In genomic region chr3:35413483-35413882, GRCh38 we compare ENCODE assay signal across 33 cellular contexts.
"Had no signal": no experiment of that assay in that cellular context is flagged by ENCODE, and none has a peak within 500 bp of the region (broad histone marks: within the 10 kb centered on the region; RNA-seq: fewer than 3 reads in every experiment).

No MANE protein-coding gene starts in this region.

- H3K4me2 ChIP-seq: smooth muscle cell had no signal

- H3K4me3 Mint-ChIP-seq: naive thymus-derived CD8-positive, alpha-beta T cell; natural killer cell treated with Interleukin-12 subunit alpha and Interleukin-12 subunit beta and Interleukin-15 and Interleukin-18, amount 100 ng/mL, for 72 hours; nephron progenitor cell; neural crest cell; stimulated activated memory B cell treated with anti-CD40 and anti-IgM and Interleukin-4, amounts not matched to agents 10 μg/mL and 1 μg/mL and 100 μg/mL, for 72 hours; stimulated activated naive CD8-positive, alpha-beta T cell treated with anti-CD3 and anti-CD28 coated beads, Interleukin-15, amount 100 ng/mL, for 72 hours; type B pancreatic cell had no signal

- H3K4me1 Mint-ChIP-seq: naive thymus-derived CD8-positive, alpha-beta T cell; nephron progenitor cell; neural crest cell; stimulated activated memory B cell treated with anti-CD40 and anti-IgM and Interleukin-4, amounts not matched to agents 10 μg/mL and 1 μg/mL and 100 μg/mL, for 72 hours; stimulated activated naive CD8-positive, alpha-beta T cell treated with anti-CD3 and anti-CD28 coated beads, Interleukin-15, amount 100 ng/mL, for 72 hours had no signal

- DNase-seq: naive thymus-derived CD8-positive, alpha-beta T cell; nephron progenitor cell; nucleus accumbens; ovary; posterior cingulate gyrus; psoas muscle; right cardiac atrium; spleen; stimulated activated CD4-positive, alpha-beta T cell treated with anti-CD3 and anti-CD28 coated beads, Interleukin-12 subunit alpha, Interleukin-12 subunit beta, amount 100 ng/mL, for 4 hours; stimulated activated CD4-positive, alpha-beta T cell treated with anti-CD3 and anti-CD28 coated beads, Interleukin-1b, Interleukin-23, amount 100 ng/mL, for 48 hours; stimulated activated CD4-positive, alpha-beta T cell treated with anti-CD3 and anti-CD28 coated beads, Interleukin-4, amount 100 ng/mL, for 1 hour; stimulated activated CD4-positive, alpha-beta T cell treated with anti-CD3 and anti-CD28 coated beads, Interleukin-4, amount 100 ng/mL, for 4 hours; stimulated activated CD8-positive, alpha-beta memory T cell treated with anti-CD3 and anti-CD28 coated beads, Interleukin-4, amount 100 ng/mL, for 48 hours; stimulated activated naive CD4-positive, alpha-beta T cell; stimulated activated naive CD8-positive, alpha-beta T cell treated with anti-CD3 and anti-CD28 coated beads, Interleukin-15, amount 100 ng/mL, for 72 hours; stimulated activated naive CD8-positive, alpha-beta T cell treated with anti-CD3 and anti-CD28 coated beads, Interleukin-15, Interleukin-2, amounts not matched to agents 100 U/mL and 50 U/mL, for 24 hours; substantia nigra; testis; tibial artery; transverse colon; upper lobe of right lung; uterus had no signal

- H3K27me3 ChIP-seq: neutrophil, ovary, spleen, suprapubic skin, testis, tibial artery, transverse colon, upper lobe of right lung, uterus had no signal

- H3K27me3 Mint-ChIP-seq: naive thymus-derived CD8-positive, alpha-beta T cell; natural killer cell treated with Interleukin-12 subunit alpha and Interleukin-12 subunit beta and Interleukin-15 and Interleukin-18, amount 100 ng/mL, for 72 hours; progenitor cell of endocrine pancreas; stimulated activated memory B cell treated with anti-CD40 and anti-IgM and Interleukin-4, amounts not matched to agents 10 μg/mL and 1 μg/mL and 100 μg/mL, for 72 hours; stimulated activated naive CD8-positive, alpha-beta T cell treated with anti-CD3 and anti-CD28 coated beads, Interleukin-15, amount 100 ng/mL, for 72 hours; type B pancreatic cell had no signal

- H3K36me3 ChIP-seq: neutrophil, ovary, spleen, suprapubic skin, tibial artery, transverse colon, upper lobe of right lung, uterus had no signal

- H3K4me1 ChIP-seq: parathyroid adenoma, psoas muscle, spleen, suprapubic skin, testis, tibial artery, transverse colon, upper lobe of right lung, uterus had no signal

- H3K9me3 ChIP-seq: neutrophil, ovary, psoas muscle, spleen, suprapubic skin, testis, tibial artery, transverse colon, upper lobe of right lung, uterus had no signal

- H3K9ac ChIP-seq: parathyroid adenoma had no signal

- H3K4me3 ChIP-seq: ovary, psoas muscle, skin epidermis, smooth muscle cell, spleen, suprapubic skin, testis, tibial artery, transverse colon, upper lobe of right lung, uterus had no signal

- ATAC-seq: naive thymus-derived CD8-positive, alpha-beta T cell; natural killer cell treated with Interleukin-12 subunit alpha and Interleukin-12 subunit beta and Interleukin-15 and Interleukin-18, amount 100 ng/mL, for 72 hours; psoas muscle; right cardiac atrium; sciatic nerve; stimulated activated memory B cell treated with anti-CD40 and anti-IgM and Interleukin-4, amounts not matched to agents 10 μg/mL and 1 μg/mL and 100 μg/mL, for 72 hours; stimulated activated naive CD8-positive, alpha-beta T cell treated with anti-CD3 and anti-CD28 coated beads, Interleukin-15, amount 100 ng/mL, for 72 hours; stimulated activated naive CD8-positive, alpha-beta T cell treated with anti-CD3 and anti-CD28 coated beads, Interleukin-15, Interleukin-2, amounts not matched to agents 100 U/mL and 50 U/mL, for 24 hours; upper lobe of right lung had no signal

- H2AFZ ChIP-seq: parathyroid adenoma had no signal

- H3K27ac Mint-ChIP-seq: naive thymus-derived CD8-positive, alpha-beta T cell; natural killer cell treated with Interleukin-12 subunit alpha and Interleukin-12 subunit beta and Interleukin-15 and Interleukin-18, amount 100 ng/mL, for 72 hours; nephron progenitor cell; progenitor cell of endocrine pancreas; stimulated activated memory B cell treated with anti-CD40 and anti-IgM and Interleukin-4, amounts not matched to agents 10 μg/mL and 1 μg/mL and 100 μg/mL, for 72 hours; type B pancreatic cell had no signal

- H3K27ac ChIP-seq: neutrophil, ovary, parathyroid adenoma, psoas muscle, skin epidermis, spleen, suprapubic skin, testis, tibial artery, transverse colon, upper lobe of right lung, uterus had no signal

- H3K36me3 Mint-ChIP-seq: naive thymus-derived CD8-positive, alpha-beta T cell; natural killer cell treated with Interleukin-12 subunit alpha and Interleukin-12 subunit beta and Interleukin-15 and Interleukin-18, amount 100 ng/mL, for 72 hours; stimulated activated memory B cell treated with anti-CD40 and anti-IgM and Interleukin-4, amounts not matched to agents 10 μg/mL and 1 μg/mL and 100 μg/mL, for 72 hours; type B pancreatic cell had no signal

- H3K9me3 Mint-ChIP-seq: nephron progenitor cell had no signal

- H3K79me2 ChIP-seq: parathyroid adenoma had no signal
